ENCODE assay signal across 24 cellular contexts in the genomic region with DNA sequence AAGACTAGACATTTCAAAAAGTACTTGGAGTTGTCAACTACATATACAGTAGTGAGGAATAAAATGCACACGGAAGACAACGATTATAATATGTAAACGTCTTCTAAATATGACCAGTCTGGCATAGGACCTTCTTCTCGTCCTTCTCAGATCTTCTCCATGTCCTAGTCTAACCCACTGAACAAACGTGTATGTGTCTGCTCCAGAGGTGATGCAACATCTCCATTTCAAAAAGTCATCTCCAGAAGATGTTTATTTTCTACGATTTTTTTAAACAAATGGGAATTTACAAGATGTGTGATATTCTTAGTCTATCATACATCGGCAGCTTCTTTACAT.
"Had no signal": no experiment of that assay in that cellular context is flagged by ENCODE, and none has a peak within 500 bp of the region (broad histone marks: within the 10 kb centered on the region; RNA-seq: fewer than 3 reads in every experiment).

No MANE protein-coding gene starts in this region.

- FAIRE-seq: TTC549 had no signal

- H3K27ac ChIP-seq: adrenal gland, SK-N-MC had no signal

- H3K36me3 ChIP-seq: adrenal gland had no signal

- DNase-seq: activated CD4-positive, alpha-beta T cell treated with anti-CD3 and anti-CD28 coated beads for 36 hours; activated CD8-positive, alpha-beta memory T cell treated with anti-CD3 and anti-CD28 coated beads, Interleukin-2, amount 50 U/mL, for 4 hours; activated CD8-positive, alpha-beta T cell treated with anti-CD3 and anti-CD28 coated beads for 36 hours; activated gamma-delta T cell treated with Interleukin-2 at 50 U/mL for 16 hours; activated naive CD4-positive, alpha-beta T cell treated with anti-CD3 and anti-CD28 coated beads, Interleukin-2, amount 50 U/mL, for 16 hours; activated naive CD8-positive, alpha-beta T cell treated with anti-CD3 and anti-CD28 coated beads, Interleukin-2, amount 10 ng/mL, durations not matched to agents 7 days and 5 days; activated T-cell treated with anti-CD3 and anti-CD28 coated beads, Interleukin-2, amount 50 U/mL, for 72 hours; adrenal gland; anterior cingulate cortex; caudate nucleus; NCI-H1092; NCI-H1417; NCI-H1930; NCI-H2107; NCI-H345; NCI-H510A; NCI-H526 treated with DMSO at 0.1 percent for 48 hours; NCI-H82; T-cell; T-helper 2 cell; T1000 had no signal

- H3K9me3 Mint-ChIP-seq: activated T-cell treated with anti-CD3 and anti-CD28 coated beads, Interleukin-2, amount 50 U/mL, for 72 hours; activated T-helper 2 cell treated with anti-CD3 and anti-CD28 coated beads, Interferon-gamma antibody, Interleukin-2, Interleukin-4, amounts not matched to agents 10 μg/mL and 5 μg/mL and 100 μg/mL, durations not matched to agents 14 hours and 24 hours and 36 hours had no signal

- H3K4me3 Mint-ChIP-seq: activated CD4-positive, alpha-beta T cell treated with anti-CD3 and anti-CD28 coated beads for 36 hours; activated CD8-positive, alpha-beta T cell treated with anti-CD3 and anti-CD28 coated beads for 36 hours; activated naive CD8-positive, alpha-beta T cell treated with anti-CD3 and anti-CD28 coated beads, Interleukin-2, amount 10 ng/mL, durations not matched to agents 7 days and 5 days; T-cell had no signal

- H3K4me1 ChIP-seq: adrenal gland had no signal

- H3K4me3 ChIP-seq: adrenal gland, SK-N-MC had no signal

- H3K27ac Mint-ChIP-seq: activated CD4-positive, alpha-beta T cell treated with anti-CD3 and anti-CD28 coated beads for 36 hours; activated CD8-positive, alpha-beta T cell treated with anti-CD3 and anti-CD28 coated beads for 36 hours; activated naive CD8-positive, alpha-beta T cell treated with anti-CD3 and anti-CD28 coated beads, Interleukin-2, amount 10 ng/mL, durations not matched to agents 7 days and 5 days; activated T-cell treated with anti-CD3 and anti-CD28 coated beads, Interleukin-2, amount 50 U/mL, for 72 hours; activated T-helper 2 cell treated with anti-CD3 and anti-CD28 coated beads, Interferon-gamma antibody, Interleukin-2, Interleukin-4, amounts not matched to agents 10 μg/mL and 5 μg/mL and 100 μg/mL, durations not matched to agents 14 hours and 24 hours and 36 hours; T-cell had no signal

- H3K36me3 Mint-ChIP-seq: activated naive CD8-positive, alpha-beta T cell treated with anti-CD3 and anti-CD28 coated beads, Interleukin-2, amount 10 ng/mL, durations not matched to agents 7 days and 5 days; T-cell had no signal

- H3K4me1 Mint-ChIP-seq: activated CD4-positive, alpha-beta T cell treated with anti-CD3 and anti-CD28 coated beads for 36 hours; activated naive CD8-positive, alpha-beta T cell treated with anti-CD3 and anti-CD28 coated beads, Interleukin-2, amount 10 ng/mL, durations not matched to agents 7 days and 5 days; T-cell had no signal

- H3K9me3 ChIP-seq: adrenal gland had no signal
